In the genomic region with DNA sequence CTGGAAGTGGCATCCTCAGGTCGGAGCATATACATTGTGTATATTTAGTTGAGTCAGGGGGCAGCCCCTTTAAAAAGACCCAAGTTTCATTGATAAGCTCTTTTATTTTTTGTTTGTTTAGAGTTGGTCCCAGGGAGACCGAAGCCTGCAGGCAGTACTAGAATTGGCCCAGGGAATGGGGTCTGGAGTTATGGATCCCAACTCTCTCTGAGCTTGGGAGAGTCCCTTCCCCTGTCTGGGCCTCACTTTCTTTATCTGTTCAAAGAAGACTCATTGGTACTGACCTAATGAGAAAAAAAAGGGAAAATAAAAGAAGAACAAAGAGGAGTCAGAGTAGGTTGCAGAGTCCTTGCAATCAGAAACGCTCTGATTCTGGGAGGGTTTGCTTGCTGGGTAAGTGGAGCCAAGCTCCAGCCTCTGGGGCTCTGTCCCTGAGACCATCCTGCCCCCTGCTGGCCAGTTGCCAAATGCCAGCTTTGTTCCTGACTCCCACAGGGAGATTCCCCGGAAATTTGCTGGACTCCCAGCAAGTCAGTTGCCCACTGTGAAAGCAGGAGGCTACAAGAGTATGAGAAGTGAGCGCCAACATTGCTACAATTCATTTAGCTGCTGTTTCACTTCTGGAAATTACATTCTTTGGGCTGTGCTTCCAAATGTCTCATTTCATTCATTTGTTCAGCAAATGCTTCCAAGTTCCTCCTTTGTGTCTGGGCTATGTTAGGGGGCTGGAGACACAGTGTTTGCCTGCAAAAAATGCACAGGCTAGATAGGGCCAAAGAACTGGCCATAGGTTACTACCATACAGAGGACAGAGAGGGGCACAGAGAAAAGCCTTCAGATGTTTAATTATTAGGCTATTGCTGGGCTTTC, we compare ENCODE assay signal across 8 cellular contexts.
DNase-seq lines count a peak whose midpoint lies in the region; ATAC-seq and TF ChIP-seq lines count a peak whose summit lies in the region.

No MANE protein-coding gene starts in this region.

- intact Hi-C loops in dorsolateral prefrontal cortex (cut with DNase I): loop anchor here in 1 of 2 donors (10.0 kb wide), 1 partner anchor 56 kb away; no protein-coding TSS in a partner anchor

- no peaks in the 10 kb centered on the region for H3K4me1 Mint-ChIP-seq in mesothelial cell of epicardium

- peaks cover 0 to 4% (median 0%) of the 10 kb centered on the region in 45 donors for H3K27me3 ChIP-seq in dorsolateral prefrontal cortex

- H3K36me3 Mint-ChIP-seq in mesothelial cell of epicardium: no peaks in the 10 kb centered on the region

- no peak overlapping the region for H3K27ac Mint-ChIP-seq in mesothelial cell of epicardium

- H3K4me3 Mint-ChIP-seq in mesothelial cell of epicardium: no peak overlapping the region

- no peaks in the 10 kb centered on the region for H3K9me3 Mint-ChIP-seq in mesothelial cell of epicardium

- ATAC-seq in HG02938 (IDR thresholded peaks at IDR 0.05; ENCODE audit: unreplicated experiment): no peak

- H3K4me3 ChIP-seq in HFF-Myc (replicated peaks; ENCODE audit: low read depth, low read length) (no peak overlapping the region), dorsolateral prefrontal cortex (no peak overlapping the region)

- TF ChIP-seq CTCF in HFF-Myc (IDR thresholded peaks at IDR 0.05; ENCODE audit: low read depth, low read length, missing control alignments) (peak; percentile 90), dorsolateral prefrontal cortex (IDR thresholded peaks at IDR 0.05 in 54 of 56, conservative IDR thresholded peaks at IDR 0.05 in 2 of 56; ENCODE audit: low read depth in 1 of 56, partially characterized antibody in 56 of 56) (peak in 55 of 56 donors; percentile 21 to 65 (median 42)), mesothelial cell of epicardium (IDR thresholded peaks at IDR 0.05; ENCODE audit: unreplicated experiment) (peak; percentile 91)

- peaks cover 35% of the 10 kb centered on the region for H3K27me3 Mint-ChIP-seq in mesothelial cell of epicardium (ENCODE audit: low read depth)

- DNase-seq in DMS 273 (lab: John Stamatoyannopoulos, UW; ENCODE audit: unreplicated experiment): peak; percentile 90
- DNase-seq in HFF-Myc (ENCODE audit: extremely low read depth, low read depth): peak; percentile 31
- peak; percentile 4 for DNase-seq in NCI-H226
- peak; percentile 82 for DNase-seq in activated CD4-positive, alpha-beta T cell treated with anti-CD3 and anti-CD28 coated beads for 48 hours
- peak in 9 of 10 donors; percentile 12 to 74 (median 58) for DNase-seq in dorsolateral prefrontal cortex
- DNase-seq in mesothelial cell of epicardium (ENCODE audit: low spot score in 2 of 2, unreplicated experiment in 2 of 2): peak; percentile 75 to 94
- DNase-seq in stimulated activated CD8-positive, alpha-beta memory T cell treated with anti-CD3 and anti-CD28 coated beads, Interleukin-4, amount 100 ng/mL, for 48 hours: peak; percentile 90

- H3K27ac ChIP-seq in dorsolateral prefrontal cortex: no peak overlapping the region

Comparison
In these comparisons a context has a peak if more than half of its experiments do, and no peak if none do; other contexts are left out.
1. DNase-seq: peak in every context shown above with its lines; median percentile 90 in DMS 273; 90 in stimulated activated CD8-positive, alpha-beta memory T cell treated with anti-CD3 and anti-CD28 coated beads, Interleukin-4, amount 100 ng/mL, for 48 hours; 84 in mesothelial cell of epicardium; 82 in activated CD4-positive, alpha-beta T cell treated with anti-CD3 and anti-CD28 coated beads for 48 hours; 58 in dorsolateral prefrontal cortex; 31 in HFF-Myc; 4 in NCI-H226.